ENCODE assay signal across 8 cellular contexts in genomic region chr3:129576514-129577345, GRCh38. TPM values are rescaled to one million over a fixed set of nuclear protein-coding genes. Genes with fewer than 3 reads are reported as not detected.
A peak's percentile ranks its signal among the peaks of the same experiment; 100 is the strongest.
DNase-seq lines count a peak whose midpoint lies in the region; ATAC-seq, FAIRE-seq and TF ChIP-seq lines count a peak whose summit lies in the region.

No MANE protein-coding gene starts in this region.

- WGBS in psoas muscle, 3 donors, result 70 to 76% (median 76%) methylated on average over 17 to 18 of the region's 18 CpGs

- H3K27ac ChIP-seq in caudate nucleus (ENCODE audit: low read depth, low read length), result peak overlapping the region; percentile 59
- peak overlapping the region; percentile 53 for H3K27ac ChIP-seq in psoas muscle

- H3K36me3 ChIP-seq in psoas muscle (ENCODE audit: insufficient read depth in 1 of 2, low read depth in 1 of 2), result peaks cover 0 to 23% of the 10 kb centered on the region in 2 donors

- TF ChIP-seq CTCF in psoas muscle (IDR thresholded peaks at IDR 0.05) (no peak), D721Med (IDR thresholded peaks at IDR 0.05; ENCODE audit: insufficient read depth, missing control alignments) (no peak)

- H3K27me3 ChIP-seq in psoas muscle (ENCODE audit: insufficient read depth in 3 of 3, low read length in 2 of 3), result no peaks in the 10 kb centered on the region

- H3K4me3 ChIP-seq in psoas muscle, result no peak overlapping the region

- no peak for FAIRE-seq in D721Med (lab: Jason Lieb, UNC)

- ATAC-seq in GM18861 (IDR thresholded peaks at IDR 0.05; ENCODE audit: unreplicated experiment) (peak; percentile 69), psoas muscle (peak; percentile 15 to 45 (median 22)), HG02798 (IDR thresholded peaks at IDR 0.05; ENCODE audit: poor library complexity, unreplicated experiment) (no peak)

- DNase-seq in HuH-7 (ENCODE audit: low spot score) (peak; percentile 60), T-helper 1 cell (peak; percentile 33 to 89 (median 49)), caudate nucleus (lab: John Stamatoyannopoulos, UW) (peak in 2 of 61 donors; percentile 13 to 40), psoas muscle (no peak), COLO829 (ENCODE audit: low spot score) (no peak), D721Med (ENCODE audit: insufficient read length, low spot score) (no peak)

- intact Hi-C loops in psoas muscle (cut with DNase I), result no loop called here

- H3K4me1 ChIP-seq in psoas muscle, result no peaks in the 10 kb centered on the region

- H3K9me3 ChIP-seq in psoas muscle, result no peaks in the 10 kb centered on the region

RNA-seq across cellular contexts. Expression of gene PLXND1, which starts 29.7 kb away (rescaled TPM):
- 10 to 100 TPM; 28.2 to 49.9 (median 31.9) TPM for total RNA-seq in psoas muscle
- 10 to 100 TPM; 15.5 to 24.0 (median 20.7) TPM for polyA plus RNA-seq in psoas muscle

RNA-seq across cellular contexts. Expression of gene H1-8, which starts 33.8 kb away (rescaled TPM):
- total RNA-seq in psoas muscle, result not detected
- polyA plus RNA-seq in psoas muscle, result not detected

RNA-seq across cellular contexts. Expression of gene RHO, which starts 48.3 kb away (rescaled TPM):
- total RNA-seq in psoas muscle, result not detected
- under 1 TPM in 1 of 3 donors, not detected in 2; 0.01 TPM for polyA plus RNA-seq in psoas muscle

Comparison
In these comparisons a context has a peak if more than half of its experiments do, and no peak if none do; other contexts are left out.
1. DNase-seq: peak in HuH-7 (single experiment) and T-helper 1 cell (5 of 5); none in psoas muscle (0 of 2), COLO829 (single experiment) and D721Med (single experiment).